Comparison of ENCODE assay signal across 20 cellular contexts in genomic region chr7:16084370-16084769, GRCh38.
DNase-seq lines count a peak whose midpoint lies in the region; ATAC-seq, FAIRE-seq and TF ChIP-seq lines count a peak whose summit lies in the region.
"Had no signal": no experiment of that assay in that cellular context is flagged by ENCODE, and none has a peak within 500 bp of the region (broad histone marks: within the 10 kb centered on the region; RNA-seq: fewer than 3 reads in every experiment).

No MANE protein-coding gene starts in this region.

- no peak overlapping the region for H3K9ac ChIP-seq in HepG2 (ENCODE audit: insufficient read depth, low read depth, low read length)

- H3K9me3 Mint-ChIP-seq in activated CD8-positive, alpha-beta T cell treated with anti-CD3 and anti-CD28 coated beads, Interleukin-2, amount 10 ng/mL, durations not matched to agents 7 days and 5 days (ENCODE audit: insufficient read depth) = no peaks in the 10 kb centered on the region
- H3K9me3 Mint-ChIP-seq: CD8-positive, alpha-beta memory T cell; naive B cell had no signal

- TF ChIP-seq EP300 in HepG2 (IDR thresholded peaks at IDR 0.05; ENCODE audit: low read depth in 2 of 2, low read length in 2 of 2) (no peak), HepG2 (CRISPR knock-in tag; IDR thresholded peaks at IDR 0.05; ENCODE audit: borderline replicate concordance) (no peak)

- BruUV-seq in HepG2 (replicated peaks; lab: Mats Ljungman, UMichigan) = no TSS peak

- no peak for TF ChIP-seq CTCF in HepG2 (CRISPR knock-in tag; IDR thresholded peaks at IDR 0.05)

- CTCF ChIA-PET in HepG2 (lab: Yijun Ruan, JAX; ENCODE audit: low intra/inter-chr PET ratio, low total read pairs) = no interaction called here
- CTCF ChIA-PET in activated CD8-positive, alpha-beta T cell treated with anti-CD3 and anti-CD28 coated beads, Interleukin-2, amount 10 ng/mL, durations not matched to agents 7 days and 5 days (lab: Charles Lee) = interaction anchor here (1.6 kb wide), 1 partner anchor 480 kb away, joined by 5 read pairs; no protein-coding TSS in a partner anchor

- H3K4me3 Mint-ChIP-seq in activated CD8-positive, alpha-beta T cell treated with anti-CD3 and anti-CD28 coated beads, Interleukin-2, amount 10 ng/mL, durations not matched to agents 7 days and 5 days = no peak overlapping the region
- H3K4me3 Mint-ChIP-seq: CD8-positive, alpha-beta memory T cell; naive B cell had no signal

- intact Hi-C loops in HepG2 (cut with micrococcal nuclease; ENCODE audit: unreplicated experiment) = no loop called here

- H2AFZ ChIP-seq in HepG2 (ENCODE audit: low read length) = no peak overlapping the region

- H3K27me3 ChIP-seq in HepG2 (ENCODE audit: control insufficient read depth in 1 of 2, insufficient read depth in 2 of 2, low read length in 2 of 2) = no peaks in the 10 kb centered on the region
- H3K27me3 ChIP-seq: dorsolateral prefrontal cortex had no signal

- ATAC-seq in HepG2 = no peak
- no peak for ATAC-seq in activated CD8-positive, alpha-beta T cell treated with anti-CD3 and anti-CD28 coated beads, Interleukin-2, amount 10 ng/mL, durations not matched to agents 7 days and 5 days
- ATAC-seq: left lobe of liver had no signal

- 37% methylated on average over 3 of the region's 3 CpGs for WGBS in HepG2 (ENCODE audit: low lambda C conversion rate)

- no peaks in the 10 kb centered on the region for H3K36me3 ChIP-seq in HepG2 (replicated peaks in 1 of 2; ENCODE audit: control insufficient read depth in 1 of 2, insufficient read depth in 2 of 2, low read length in 2 of 2)
- H3K36me3 ChIP-seq: HAP-1, WERI-Rb-1 had no signal

- no peaks in the 10 kb centered on the region for H3K4me1 ChIP-seq in HepG2 (ENCODE audit: insufficient read depth, low read length)

- H3K4me1 Mint-ChIP-seq in activated CD8-positive, alpha-beta T cell treated with anti-CD3 and anti-CD28 coated beads, Interleukin-2, amount 10 ng/mL, durations not matched to agents 7 days and 5 days (ENCODE audit: low read depth) = peaks cover 3% of the 10 kb centered on the region
- H3K4me1 Mint-ChIP-seq: naive B cell had no signal

- no peak for FAIRE-seq in HepG2 (lab: Jason Lieb, UNC)
- FAIRE-seq: G401.6, GM12892 had no signal

- POLR2A ChIA-PET in HepG2 (lab: Yijun Ruan, JAX) = no interaction called here
- POLR2A ChIA-PET in activated CD8-positive, alpha-beta T cell treated with anti-CD3 and anti-CD28 coated beads, Interleukin-2, amount 10 ng/mL, durations not matched to agents 7 days and 5 days (lab: Charles Lee) = no interaction called here

- no peak for TF ChIP-seq POLR2A in HepG2 (IDR thresholded peaks at IDR 0.05; ENCODE audit: insufficient read depth in 1 of 2, low read depth in 2 of 2, low read length in 2 of 2)

- no peaks in the 10 kb centered on the region for H3K27me3 Mint-ChIP-seq in activated CD8-positive, alpha-beta T cell treated with anti-CD3 and anti-CD28 coated beads, Interleukin-2, amount 10 ng/mL, durations not matched to agents 7 days and 5 days (ENCODE audit: low read depth)
- H3K27me3 Mint-ChIP-seq: CD8-positive, alpha-beta memory T cell; naive B cell had no signal

- no peaks in the 10 kb centered on the region for H3K36me3 Mint-ChIP-seq in activated CD8-positive, alpha-beta T cell treated with anti-CD3 and anti-CD28 coated beads, Interleukin-2, amount 10 ng/mL, durations not matched to agents 7 days and 5 days (ENCODE audit: low read depth)
- H3K36me3 Mint-ChIP-seq: naive B cell had no signal

- H4K20me1 ChIP-seq in HepG2 (ENCODE audit: insufficient read depth, low read length) = no peaks in the 10 kb centered on the region

- H3K4me3 ChIP-seq in HepG2 (replicated peaks in 1 of 3; ENCODE audit: insufficient read depth in 1 of 3, low read depth in 2 of 3, low read length in 3 of 3) = no peak overlapping the region
- H3K4me3 ChIP-seq: dorsolateral prefrontal cortex, HAP-1 had no signal

- in situ Hi-C loops in HepG2 (cut with HindIII; ENCODE audit: extremely low pct_ligation_motif_present, low pct_unique_long_range_greater_than_20kb) = no loop called here

- no peak overlapping the region for H3K4me2 ChIP-seq in HepG2 (ENCODE audit: low read depth, low read length)

- TF ChIP-seq RAD21 in HepG2 (CRISPR knock-in tag; IDR thresholded peaks at IDR 0.05) = no peak

- no peaks in the 10 kb centered on the region for H3K9me3 ChIP-seq in HepG2 (ENCODE audit: low read length)
- H3K9me3 ChIP-seq: HAP-1 had no signal

- H3K27ac ChIP-seq in HepG2 (ENCODE audit: extremely low read length, insufficient read depth, low read length) = no peak overlapping the region
- H3K27ac ChIP-seq: dorsolateral prefrontal cortex, WERI-Rb-1 had no signal

- peak; percentile 2 for DNase-seq in NCI-H345 (lab: John Stamatoyannopoulos, UW)
- DNase-seq in NCI-H345 treated with DMSO at 0.1 percent for 48 hours (lab: John Stamatoyannopoulos, UW; ENCODE audit: unreplicated experiment) = no peak
- DNase-seq in NCI-H446 treated with DMSO at 0.1 percent for 48 hours (lab: John Stamatoyannopoulos, UW) = peak; percentile 42
- peak; percentile 76 for DNase-seq in dermis blood vessel endothelial cell
- peak; percentile 41 for DNase-seq in pulmonary artery endothelial cell (ENCODE audit: low read depth, low spot score)
- no peak for DNase-seq in HepG2 (ENCODE audit: low spot score)
- no peak for DNase-seq in activated CD8-positive, alpha-beta T cell treated with anti-CD3 and anti-CD28 coated beads, Interleukin-2, amount 10 ng/mL, durations not matched to agents 7 days and 5 days
- no peak for DNase-seq in CD1c-positive myeloid dendritic cell (ENCODE audit: extremely low spot score)
- DNase-seq: activated gamma-delta T cell; CD8-positive, alpha-beta memory T cell; dorsolateral prefrontal cortex; MV-4-11; naive B cell; posterior cingulate gyrus; stimulated activated naive CD4-positive, alpha-beta T cell treated with Interleukin-2 at 50 U/mL for 16 hours; WERI-Rb-1 had no signal

- no peaks in the 10 kb centered on the region for H3K79me2 ChIP-seq in HepG2 (ENCODE audit: insufficient read depth, low read length)

- no peak overlapping the region for H3K27ac Mint-ChIP-seq in activated CD8-positive, alpha-beta T cell treated with anti-CD3 and anti-CD28 coated beads, Interleukin-2, amount 10 ng/mL, durations not matched to agents 7 days and 5 days
- H3K27ac Mint-ChIP-seq: naive B cell had no signal

TF ChIP-seq in HepG2, 621 proteins besides CTCF, POLR2A, EP300 and RAD21 (continues in another document):
- TF ChIP-seq ZFP36 (IDR thresholded peaks at IDR 0.05; ENCODE audit: borderline replicate concordance, low read depth, low read length, partially characterized antibody) = no peak
- TF ChIP-seq SRF (IDR thresholded peaks at IDR 0.05; ENCODE audit: low read depth, low read length) = no peak
- no peak for TF ChIP-seq THAP11 (CRISPR knock-in tag; IDR thresholded peaks at IDR 0.05)
- TF ChIP-seq REPIN1 (CRISPR knock-in tag; IDR thresholded peaks at IDR 0.05; ENCODE audit: borderline replicate concordance, low read depth) = no peak
- TF ChIP-seq HMG20B (CRISPR knock-in tag; conservative IDR thresholded peaks at IDR 0.05) = no peak
- no peak for TF ChIP-seq AFF4 (CRISPR knock-in tag; IDR thresholded peaks at IDR 0.05)
- TF ChIP-seq ZNF530 (CRISPR knock-in tag; IDR thresholded peaks at IDR 0.05; ENCODE audit: low read depth) = no peak
- TF ChIP-seq MXI1 (IDR thresholded peaks at IDR 0.05; ENCODE audit: borderline replicate concordance, low read depth, low read length) = no peak
- TF ChIP-seq SRY (CRISPR knock-in tag; IDR thresholded peaks at IDR 0.05) = no peak
- no peak for TF ChIP-seq ZBTB43 (CRISPR knock-in tag; conservative IDR thresholded peaks at IDR 0.05)

Comparison
In these comparisons a context has a peak if more than half of its experiments do, and no peak if none do; other contexts are left out.
1. DNase-seq: peak in NCI-H345 (single experiment), NCI-H446 treated with DMSO at 0.1 percent for 48 hours (single experiment), dermis blood vessel endothelial cell (single experiment) and pulmonary artery endothelial cell (single experiment); none in NCI-H345 treated with DMSO at 0.1 percent for 48 hours (single experiment), HepG2 (single experiment), activated CD8-positive, alpha-beta T cell treated with anti-CD3 and anti-CD28 coated beads, Interleukin-2, amount 10 ng/mL, durations not matched to agents 7 days and 5 days (single experiment) and CD1c-positive myeloid dendritic cell (single experiment).